In genomic region chr19:44344255-44344654, GRCh38 we compare ENCODE assay signal across 25 cellular contexts. TPM values are rescaled to one million over a fixed set of nuclear protein-coding genes. Genes with fewer than 3 reads are reported as not detected.
A peak's percentile ranks its signal among the peaks of the same experiment; 100 is the strongest.
DNase-seq lines count a peak whose midpoint lies in the region; ATAC-seq, FAIRE-seq and TF ChIP-seq lines count a peak whose summit lies in the region.
"Had no signal": no experiment of that assay in that cellular context is flagged by ENCODE, and none has a peak within 500 bp of the region (broad histone marks: within the 10 kb centered on the region; RNA-seq: fewer than 3 reads in every experiment).

No MANE protein-coding gene starts in this region.

- DNase-seq in GM12865 (ENCODE audit: low read depth): peak; percentile 8
- DNase-seq in Karpas-422: peak; percentile 44
- no peak for DNase-seq in activated B cell treated with CpG ODN at 0.5 μM for 24 hours
- DNase-seq in neural progenitor cell (ENCODE audit: low spot score): no peak
- DNase-seq in colonic mucosa: no peak
- no peak for DNase-seq in stimulated activated CD8-positive, alpha-beta memory T cell treated with anti-CD3 and anti-CD28 coated beads, Interleukin-4, amount 100 ng/mL, for 48 hours
- DNase-seq in H54 (ENCODE audit: insufficient read length, low spot score): no peak
- DNase-seq: Caco-2; CD4-positive, alpha-beta memory T cell; DMS 273 treated with DMSO at 0.1 percent for 48 hours; DND-41; H7; NCI-H1417; NCI-H1694 treated with DMSO at 0.1 percent for 48 hours; NCI-H2081 treated with DMSO at 0.1 percent for 48 hours; NCI-H2171 treated with DMSO at 0.1 percent for 48 hours; NCI-H524 treated with DMSO at 0.1 percent for 48 hours; NCI-H82 had no signal

- H2AFZ ChIP-seq in Karpas-422 (ENCODE audit: low read length) (no peak overlapping the region), neural progenitor cell (replicated peaks) (no peak overlapping the region)

- H3K9ac ChIP-seq in Karpas-422 (ENCODE audit: low read length): no peak overlapping the region
- H3K9ac ChIP-seq in neural progenitor cell: no peak overlapping the region
- H3K9ac ChIP-seq in colonic mucosa (ENCODE audit: low read depth in 2 of 2, low read length in 2 of 2): no peak overlapping the region
- H3K9ac ChIP-seq: BLaER1 treated with 17β-estradiol and CSF1 and Interleukin-3, amounts not matched to agents 10 nM and 100 nM had no signal

- H4K20me1 ChIP-seq in Karpas-422 (ENCODE audit: insufficient read depth, low read depth, low read length) (no peaks in the 10 kb centered on the region), neural progenitor cell (ENCODE audit: low read depth) (no peaks in the 10 kb centered on the region)
- H4K20me1 ChIP-seq: BLaER1 treated with 17β-estradiol and CSF1 and Interleukin-3, amounts not matched to agents 10 nM and 100 nM had no signal

- H3F3A ChIP-seq in neural progenitor cell (ENCODE audit: low read depth): no peaks in the 10 kb centered on the region

- H3K79me2 ChIP-seq in Karpas-422 (ENCODE audit: low read length) (no peaks in the 10 kb centered on the region), neural progenitor cell (ENCODE audit: low read depth) (peaks cover 3% of the 10 kb centered on the region)

- intact Hi-C loops in activated B cell treated with CpG ODN at 0.5 μM for 24 hours (cut with micrococcal nuclease) (no loop called here), colonic mucosa (cut with DNase I) (no loop called here)

- H3K27ac Mint-ChIP-seq in activated B cell treated with CpG ODN at 0.5 μM for 24 hours (peak overlapping the region; percentile 75), neural progenitor cell (no peak overlapping the region)
- H3K27ac Mint-ChIP-seq: CD4-positive, alpha-beta memory T cell had no signal

- no peak overlapping the region for H3K4me2 ChIP-seq in Karpas-422 (ENCODE audit: low read depth, low read length, poor library complexity, severe bottlenecking)
- no peak overlapping the region for H3K4me2 ChIP-seq in neural progenitor cell
- H3K4me2 ChIP-seq: BLaER1 treated with 17β-estradiol and CSF1 and Interleukin-3, amounts not matched to agents 10 nM and 100 nM had no signal

- H3K9me2 ChIP-seq in Karpas-422 (replicated peaks; ENCODE audit: insufficient read depth, low read length): no peaks in the 10 kb centered on the region

- peaks cover 14% of the 10 kb centered on the region for H3K36me3 Mint-ChIP-seq in activated B cell treated with CpG ODN at 0.5 μM for 24 hours (ENCODE audit: low read depth)
- peaks cover 49% of the 10 kb centered on the region for H3K36me3 Mint-ChIP-seq in neural progenitor cell

- H3K36me3 ChIP-seq in Karpas-422 (ENCODE audit: insufficient read depth, low read length) (no peaks in the 10 kb centered on the region), neural progenitor cell (peaks cover 11% of the 10 kb centered on the region), colonic mucosa (no peaks in the 10 kb centered on the region)
- H3K36me3 ChIP-seq: BLaER1 treated with 17β-estradiol and CSF1 and Interleukin-3, amounts not matched to agents 10 nM and 100 nM had no signal

- H3K4me3 Mint-ChIP-seq in activated B cell treated with CpG ODN at 0.5 μM for 24 hours (no peak overlapping the region), neural progenitor cell (peak overlapping the region; percentile 53)
- H3K4me3 Mint-ChIP-seq: CD4-positive, alpha-beta memory T cell had no signal

- H3K27me3 Mint-ChIP-seq in activated B cell treated with CpG ODN at 0.5 μM for 24 hours (no peaks in the 10 kb centered on the region), neural progenitor cell (ENCODE audit: insufficient read depth, low read depth) (no peaks in the 10 kb centered on the region)

- POLR2A ChIA-PET in activated B cell treated with CpG ODN at 0.5 μM for 24 hours (lab: Charles Lee): no interaction called here

- TF ChIP-seq CTCF in GM12865 (IDR thresholded peaks at IDR 0.05; ENCODE audit: insufficient read depth, low read depth, low read length, missing control alignments): no peak
- no peak for TF ChIP-seq CTCF in activated B cell treated with CpG ODN at 0.5 μM for 24 hours (IDR thresholded peaks at IDR 0.05)
- no peak for TF ChIP-seq CTCF in neural progenitor cell (IDR thresholded peaks at IDR 0.05)
- no peak for TF ChIP-seq CTCF in colonic mucosa (IDR thresholded peaks at IDR 0.05)

- CTCF ChIA-PET in activated B cell treated with CpG ODN at 0.5 μM for 24 hours (lab: Charles Lee): no interaction called here

- H3K4me1 Mint-ChIP-seq in activated B cell treated with CpG ODN at 0.5 μM for 24 hours (peaks cover 10% of the 10 kb centered on the region), neural progenitor cell (peaks cover 9% of the 10 kb centered on the region)
- H3K4me1 Mint-ChIP-seq: CD4-positive, alpha-beta memory T cell had no signal

- H3K9me3 ChIP-seq in Karpas-422 (ENCODE audit: low read length): no peaks in the 10 kb centered on the region; the same call in 1 of the 2 replicates
- peaks cover 18% of the 10 kb centered on the region for H3K9me3 ChIP-seq in neural progenitor cell (ENCODE audit: low read depth)
- H3K9me3 ChIP-seq in colonic mucosa: no peaks in the 10 kb centered on the region

- H3K9me3 Mint-ChIP-seq in activated B cell treated with CpG ODN at 0.5 μM for 24 hours (peaks cover 23% of the 10 kb centered on the region), neural progenitor cell (peaks cover 69% of the 10 kb centered on the region)

- peak; percentile 37 for ATAC-seq in activated B cell treated with CpG ODN at 0.5 μM for 24 hours (ENCODE audit: low read depth)
- ATAC-seq: HepG2, K562, Panc1, SK-N-SH treated with all-trans-retinoic acid at 6 μM for 48 hours had no signal

- TF ChIP-seq POLR2A in H54 (IDR thresholded peaks at IDR 0.05; ENCODE audit: low read depth, low read length): no peak

- FAIRE-seq in H54 (lab: Jason Lieb, UNC): no peak
- FAIRE-seq: HepG2, K562 had no signal

- H3K27ac ChIP-seq in Karpas-422 (ENCODE audit: low read length) (no peak overlapping the region), neural progenitor cell (no peak overlapping the region), colonic mucosa (no peak overlapping the region)
- H3K27ac ChIP-seq: BLaER1 treated with 17β-estradiol and CSF1 and Interleukin-3, amounts not matched to agents 10 nM and 100 nM; HL-60 had no signal

- H3K27me3 ChIP-seq in Karpas-422 (ENCODE audit: low read length): no peaks in the 10 kb centered on the region; the same call in 1 of the 2 replicates
- H3K27me3 ChIP-seq in neural progenitor cell: no peaks in the 10 kb centered on the region
- no peaks in the 10 kb centered on the region for H3K27me3 ChIP-seq in colonic mucosa
- H3K27me3 ChIP-seq: BLaER1 treated with 17β-estradiol and CSF1 and Interleukin-3, amounts not matched to agents 10 nM and 100 nM had no signal

- H3K4me3 ChIP-seq in GM12865 (ENCODE audit: low read depth, low read length): no peak overlapping the region
- no peak overlapping the region for H3K4me3 ChIP-seq in Karpas-422 (ENCODE audit: low read length)
- H3K4me3 ChIP-seq in neural progenitor cell: no peak overlapping the region
- no peak overlapping the region for H3K4me3 ChIP-seq in colonic mucosa
- H3K4me3 ChIP-seq: BLaER1 treated with 17β-estradiol and CSF1 and Interleukin-3, amounts not matched to agents 10 nM and 100 nM; K562 had no signal

- H3K4me1 ChIP-seq in Karpas-422 (ENCODE audit: low read length) (no peaks in the 10 kb centered on the region), neural progenitor cell (no peaks in the 10 kb centered on the region), colonic mucosa (no peaks in the 10 kb centered on the region)
- H3K4me1 ChIP-seq: Caco-2 had no signal

RNA-seq across cellular contexts. Expression of gene ZNF112, which starts 12.2 kb away (rescaled TPM):
- total RNA-seq in Karpas-422 (2014; rRNA removed; shearing (Covaris generic); ENCODE audit: low replicate concordance): not detected in 2 replicates
- total RNA-seq in activated B cell treated with CpG ODN at 0.5 μM for 24 hours (2.5 and 2.8 TPM in 2 replicates), neural progenitor cell (ENCODE audit: low replicate concordance) (11.4 and 18.2 TPM in 2 replicates), colonic mucosa (1 to 10 TPM; 3.0 to 4.4 TPM)

RNA-seq across cellular contexts. Expression of gene ZNF235, which starts 39.4 kb away (rescaled TPM):
- total RNA-seq in Karpas-422 (2014; rRNA removed; shearing (Covaris generic); ENCODE audit: low replicate concordance): 2.8 and 11.1 TPM in 2 replicates
- total RNA-seq in activated B cell treated with CpG ODN at 0.5 μM for 24 hours (11.6 and 14.5 TPM in 2 replicates), neural progenitor cell (ENCODE audit: low replicate concordance) (8.1 and 9.6 TPM in 2 replicates), colonic mucosa (1 to 10 TPM; 3.1 to 5.4 TPM)

RNA-seq across cellular contexts. Expression of gene ZNF285, which starts 57.2 kb away (rescaled TPM):
- not detected in 2 replicates for total RNA-seq in Karpas-422 (2014; rRNA removed; shearing (Covaris generic); ENCODE audit: low replicate concordance)
- total RNA-seq in activated B cell treated with CpG ODN at 0.5 μM for 24 hours (4.5 TPM in 2 replicates), neural progenitor cell (ENCODE audit: low replicate concordance) (7.1 and 16.6 TPM in 2 replicates), colonic mucosa (1 to 10 TPM; 1.4 to 1.9 TPM)
- total RNA-seq: HT-29 had no signal

Comparison
In these comparisons a context has a peak if more than half of its experiments do, and no peak if none do; other contexts are left out.
1. DNase-seq: peak in GM12865 (single experiment) and Karpas-422 (single experiment); none in activated B cell treated with CpG ODN at 0.5 μM for 24 hours (single experiment), neural progenitor cell (single experiment), colonic mucosa (single experiment), stimulated activated CD8-positive, alpha-beta memory T cell treated with anti-CD3 and anti-CD28 coated beads, Interleukin-4, amount 100 ng/mL, for 48 hours (single experiment) and H54 (single experiment).